Comparison of ENCODE assay signal across 2 cellular contexts in the genomic region with DNA sequence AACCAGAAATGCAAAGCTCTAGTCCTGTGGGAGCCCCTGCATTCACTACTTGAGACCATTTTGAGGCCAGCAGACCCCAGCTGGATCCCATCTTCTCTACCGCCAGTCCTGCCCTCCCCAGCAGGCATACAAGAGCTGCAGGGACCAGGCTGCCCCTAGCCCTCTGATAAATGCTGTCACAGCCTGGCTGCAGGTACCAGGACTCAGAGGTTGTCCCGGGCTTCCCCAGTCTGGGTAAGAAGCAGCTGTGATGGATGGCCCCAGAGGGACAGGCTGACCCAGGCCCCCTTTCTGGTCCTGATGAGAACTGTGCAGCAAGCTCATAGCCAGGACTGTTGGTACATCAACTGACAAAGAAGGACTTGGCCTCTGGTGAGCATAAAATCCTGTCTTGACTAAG.
TF ChIP-seq lines count a peak whose summit lies in the region.

No MANE protein-coding gene starts in this region.

TF ChIP-seq in IMR-90, 13 proteins besides CTCF, POLR2A, EP300 and RAD21:
- no peak for TF ChIP-seq FOS (IDR thresholded peaks at IDR 0.05; ENCODE audit: low read depth, low read length)

TF ChIP-seq in GM23338, 12 proteins besides CTCF, POLR2A, EP300 and RAD21:
- TF ChIP-seq, protein P1, sequence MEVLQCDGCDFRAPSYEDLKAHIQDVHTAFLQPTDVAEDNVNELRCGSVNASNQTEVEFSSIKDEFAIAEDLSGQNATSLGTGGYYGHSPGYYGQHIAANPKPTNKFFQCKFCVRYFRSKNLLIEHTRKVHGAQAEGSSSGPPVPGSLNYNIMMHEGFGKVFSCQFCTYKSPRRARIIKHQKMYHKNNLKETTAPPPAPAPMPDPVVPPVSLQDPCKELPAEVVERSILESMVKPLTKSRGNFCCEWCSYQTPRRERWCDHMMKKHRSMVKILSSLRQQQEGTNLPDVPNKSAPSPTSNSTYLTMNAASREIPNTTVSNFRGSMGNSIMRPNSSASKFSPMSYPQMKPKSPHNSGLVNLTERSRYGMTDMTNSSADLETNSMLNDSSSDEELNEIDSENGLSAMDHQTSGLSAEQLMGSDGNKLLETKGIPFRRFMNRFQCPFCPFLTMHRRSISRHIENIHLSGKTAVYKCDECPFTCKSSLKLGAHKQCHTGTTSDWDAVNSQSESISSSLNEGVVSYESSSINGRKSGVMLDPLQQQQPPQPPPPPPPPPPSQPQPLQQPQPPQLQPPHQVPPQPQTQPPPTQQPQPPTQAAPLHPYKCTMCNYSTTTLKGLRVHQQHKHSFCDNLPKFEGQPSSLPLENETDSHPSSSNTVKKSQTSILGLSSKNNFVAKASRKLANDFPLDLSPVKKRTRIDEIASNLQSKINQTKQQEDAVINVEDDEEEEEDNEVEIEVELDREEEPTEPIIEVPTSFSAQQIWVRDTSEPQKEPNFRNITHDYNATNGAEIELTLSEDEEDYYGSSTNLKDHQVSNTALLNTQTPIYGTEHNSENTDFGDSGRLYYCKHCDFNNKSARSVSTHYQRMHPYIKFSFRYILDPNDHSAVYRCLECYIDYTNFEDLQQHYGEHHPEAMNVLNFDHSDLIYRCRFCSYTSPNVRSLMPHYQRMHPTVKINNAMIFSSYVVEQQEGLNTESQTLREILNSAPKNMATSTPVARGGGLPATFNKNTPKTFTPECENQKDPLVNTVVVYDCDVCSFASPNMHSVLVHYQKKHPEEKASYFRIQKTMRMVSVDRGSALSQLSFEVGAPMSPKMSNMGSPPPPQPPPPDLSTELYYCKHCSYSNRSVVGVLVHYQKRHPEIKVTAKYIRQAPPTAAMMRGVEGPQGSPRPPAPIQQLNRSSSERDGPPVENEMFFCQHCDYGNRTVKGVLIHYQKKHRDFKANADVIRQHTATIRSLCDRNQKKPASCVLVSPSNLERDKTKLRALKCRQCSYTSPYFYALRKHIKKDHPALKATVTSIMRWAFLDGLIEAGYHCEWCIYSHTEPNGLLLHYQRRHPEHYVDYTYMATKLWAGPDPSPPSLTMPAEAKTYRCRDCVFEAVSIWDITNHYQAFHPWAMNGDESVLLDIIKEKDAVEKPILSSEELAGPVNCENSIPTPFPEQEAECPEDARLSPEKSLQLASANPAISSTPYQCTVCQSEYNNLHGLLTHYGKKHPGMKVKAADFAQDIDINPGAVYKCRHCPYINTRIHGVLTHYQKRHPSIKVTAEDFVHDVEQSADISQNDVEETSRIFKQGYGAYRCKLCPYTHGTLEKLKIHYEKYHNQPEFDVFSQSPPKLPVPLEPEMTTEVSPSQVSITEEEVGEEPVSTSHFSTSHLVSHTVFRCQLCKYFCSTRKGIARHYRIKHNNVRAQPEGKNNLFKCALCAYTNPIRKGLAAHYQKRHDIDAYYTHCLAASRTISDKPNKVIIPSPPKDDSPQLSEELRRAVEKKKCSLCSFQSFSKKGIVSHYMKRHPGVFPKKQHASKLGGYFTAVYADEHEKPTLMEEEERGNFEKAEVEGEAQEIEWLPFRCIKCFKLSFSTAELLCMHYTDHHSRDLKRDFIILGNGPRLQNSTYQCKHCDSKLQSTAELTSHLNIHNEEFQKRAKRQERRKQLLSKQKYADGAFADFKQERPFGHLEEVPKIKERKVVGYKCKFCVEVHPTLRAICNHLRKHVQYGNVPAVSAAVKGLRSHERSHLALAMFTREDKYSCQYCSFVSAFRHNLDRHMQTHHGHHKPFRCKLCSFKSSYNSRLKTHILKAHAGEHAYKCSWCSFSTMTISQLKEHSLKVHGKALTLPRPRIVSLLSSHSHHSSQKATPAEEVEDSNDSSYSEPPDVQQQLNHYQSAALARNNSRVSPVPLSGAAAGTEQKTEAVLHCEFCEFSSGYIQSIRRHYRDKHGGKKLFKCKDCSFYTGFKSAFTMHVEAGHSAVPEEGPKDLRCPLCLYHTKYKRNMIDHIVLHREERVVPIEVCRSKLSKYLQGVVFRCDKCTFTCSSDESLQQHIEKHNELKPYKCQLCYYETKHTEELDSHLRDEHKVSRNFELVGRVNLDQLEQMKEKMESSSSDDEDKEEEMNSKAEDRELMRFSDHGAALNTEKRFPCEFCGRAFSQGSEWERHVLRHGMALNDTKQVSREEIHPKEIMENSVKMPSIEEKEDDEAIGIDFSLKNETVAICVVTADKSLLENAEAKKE (CRISPR knock-in tag; IDR thresholded peaks at IDR 0.05): no peak
- TF ChIP-seq ZNF114 (CRISPR knock-in tag; IDR thresholded peaks at IDR 0.05) (no peak), EZH2 (IDR thresholded peaks at IDR 0.05; ENCODE audit: low read depth, unreplicated experiment) (no peak)
- TF ChIP-seq, protein P2, sequence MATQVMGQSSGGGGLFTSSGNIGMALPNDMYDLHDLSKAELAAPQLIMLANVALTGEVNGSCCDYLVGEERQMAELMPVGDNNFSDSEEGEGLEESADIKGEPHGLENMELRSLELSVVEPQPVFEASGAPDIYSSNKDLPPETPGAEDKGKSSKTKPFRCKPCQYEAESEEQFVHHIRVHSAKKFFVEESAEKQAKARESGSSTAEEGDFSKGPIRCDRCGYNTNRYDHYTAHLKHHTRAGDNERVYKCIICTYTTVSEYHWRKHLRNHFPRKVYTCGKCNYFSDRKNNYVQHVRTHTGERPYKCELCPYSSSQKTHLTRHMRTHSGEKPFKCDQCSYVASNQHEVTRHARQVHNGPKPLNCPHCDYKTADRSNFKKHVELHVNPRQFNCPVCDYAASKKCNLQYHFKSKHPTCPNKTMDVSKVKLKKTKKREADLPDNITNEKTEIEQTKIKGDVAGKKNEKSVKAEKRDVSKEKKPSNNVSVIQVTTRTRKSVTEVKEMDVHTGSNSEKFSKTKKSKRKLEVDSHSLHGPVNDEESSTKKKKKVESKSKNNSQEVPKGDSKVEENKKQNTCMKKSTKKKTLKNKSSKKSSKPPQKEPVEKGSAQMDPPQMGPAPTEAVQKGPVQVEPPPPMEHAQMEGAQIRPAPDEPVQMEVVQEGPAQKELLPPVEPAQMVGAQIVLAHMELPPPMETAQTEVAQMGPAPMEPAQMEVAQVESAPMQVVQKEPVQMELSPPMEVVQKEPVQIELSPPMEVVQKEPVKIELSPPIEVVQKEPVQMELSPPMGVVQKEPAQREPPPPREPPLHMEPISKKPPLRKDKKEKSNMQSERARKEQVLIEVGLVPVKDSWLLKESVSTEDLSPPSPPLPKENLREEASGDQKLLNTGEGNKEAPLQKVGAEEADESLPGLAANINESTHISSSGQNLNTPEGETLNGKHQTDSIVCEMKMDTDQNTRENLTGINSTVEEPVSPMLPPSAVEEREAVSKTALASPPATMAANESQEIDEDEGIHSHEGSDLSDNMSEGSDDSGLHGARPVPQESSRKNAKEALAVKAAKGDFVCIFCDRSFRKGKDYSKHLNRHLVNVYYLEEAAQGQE (IDR thresholded peaks at IDR 0.05; ENCODE audit: unreplicated experiment): no peak
